ENCODE assay signal across 28 cellular contexts in genomic region chr18:44903327-44903726, GRCh38.
"Had no signal": no experiment of that assay in that cellular context is flagged by ENCODE, and none has a peak within 500 bp of the region (broad histone marks: within the 10 kb centered on the region; RNA-seq: fewer than 3 reads in every experiment).

No MANE protein-coding gene starts in this region.

- H3K27ac Mint-ChIP-seq: dendritic cell treated with granulocyte-macrophage colony-stimulating factor and Interleukin-4, amounts not matched to agents 40 ng/mL and 50 ng/mL, for 4 days; endodermal cell had no signal

- FAIRE-seq: colon, endometrium, endothelial cell of umbilical vein had no signal

- H3K36me3 ChIP-seq: colonic mucosa, esophagus muscularis mucosa, esophagus squamous epithelium, gastrocnemius medialis, gastroesophageal sphincter, heart left ventricle, heart right ventricle had no signal

- H3K4me3 Mint-ChIP-seq: dendritic cell treated with granulocyte-macrophage colony-stimulating factor and Interleukin-4, amounts not matched to agents 40 ng/mL and 50 ng/mL, for 4 days; effector memory CD8-positive, alpha-beta T cell; endodermal cell had no signal

- H3K9me3 ChIP-seq: colonic mucosa, esophagus muscularis mucosa, esophagus squamous epithelium, gastrocnemius medialis, gastroesophageal sphincter had no signal

- H3K4me1 ChIP-seq: colonic mucosa had no signal

- ATAC-seq: effector memory CD8-positive, alpha-beta T cell; esophagus mucosa; foreskin keratinocyte; gastrocnemius medialis; gastroesophageal sphincter; heart left ventricle; heart right ventricle had no signal

- DNase-seq: colonic mucosa; cortex of kidney; dermis blood vessel endothelial cell; dorsolateral prefrontal cortex; effector CD4-positive, alpha-beta T cell; effector CD8-positive, alpha-beta T cell; effector memory CD4-positive, alpha-beta T cell; effector memory CD8-positive, alpha-beta T cell; endodermal cell; erythroblast; esophagus squamous epithelium; foreskin fibroblast; foreskin keratinocyte; foreskin melanocyte; gastrocnemius medialis; glutamatergic neuron; head of caudate nucleus; heart left ventricle; heart right ventricle had no signal

- H3K27ac ChIP-seq: colonic mucosa, coronary artery, dorsolateral prefrontal cortex, epithelial cell of prostate, esophagus muscularis mucosa, esophagus squamous epithelium, foreskin keratinocyte, gastrocnemius medialis, gastroesophageal sphincter, heart left ventricle, heart right ventricle had no signal

- H3K9me3 Mint-ChIP-seq: dendritic cell treated with granulocyte-macrophage colony-stimulating factor and Interleukin-4, amounts not matched to agents 40 ng/mL and 50 ng/mL, for 4 days; effector memory CD8-positive, alpha-beta T cell; endodermal cell had no signal

- H3K27me3 ChIP-seq: colonic mucosa, dorsolateral prefrontal cortex, esophagus muscularis mucosa, esophagus squamous epithelium, foreskin keratinocyte, gastrocnemius medialis, gastroesophageal sphincter, heart left ventricle had no signal

- H3K4me3 ChIP-seq: colonic mucosa, coronary artery, dorsolateral prefrontal cortex, esophagus muscularis mucosa, esophagus squamous epithelium, gastrocnemius medialis, gastroesophageal sphincter, heart left ventricle, heart right ventricle had no signal

- H3K27me3 Mint-ChIP-seq: effector memory CD8-positive, alpha-beta T cell had no signal
